20 cellular contexts compared by ENCODE assay signal in the genomic region with DNA sequence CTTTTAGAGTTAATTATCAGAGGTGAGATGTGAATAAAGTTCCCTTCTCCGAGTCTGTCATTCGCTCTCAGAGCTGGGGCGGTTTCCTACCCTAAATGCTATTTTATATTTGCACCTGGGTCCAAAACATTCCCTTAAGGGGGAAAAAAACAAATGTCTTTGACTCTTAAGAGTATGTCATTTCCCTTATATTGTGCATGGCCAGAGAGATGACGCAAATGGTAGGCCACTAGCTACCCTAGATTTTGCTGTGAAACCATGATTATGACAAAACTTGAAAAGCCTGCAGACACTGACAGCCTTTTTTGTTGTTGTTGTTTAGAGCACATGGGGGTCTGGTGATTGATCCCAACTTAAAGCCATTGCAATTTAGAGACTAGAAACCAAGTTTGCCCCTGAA. TPM values are rescaled to one million over a fixed set of nuclear protein-coding genes. Genes with fewer than 3 reads are reported as not detected.
DNase-seq lines count a peak whose midpoint lies in the region; ATAC-seq and TF ChIP-seq lines count a peak whose summit lies in the region.
"Had no signal": no experiment of that assay in that cellular context is flagged by ENCODE, and none has a peak within 500 bp of the region (broad histone marks: within the 10 kb centered on the region; RNA-seq: fewer than 3 reads in every experiment).

No MANE protein-coding gene starts in this region.

- no peaks in the 10 kb centered on the region for H3K4me1 Mint-ChIP-seq in stimulated activated effector memory CD8-positive, alpha-beta T cell treated with anti-CD3 and anti-CD28 coated beads, Interleukin-12 subunit alpha, Interleukin-12 subunit beta, amount 100 ng/mL, for 72 hours
- H3K4me1 Mint-ChIP-seq: B cell; CD8-positive, alpha-beta memory T cell had no signal

- intact Hi-C loops in gastrocnemius medialis (cut with DNase I; ENCODE audit: low total_unique reads), result no loop called here

- H3K27ac Mint-ChIP-seq in stimulated activated effector memory CD8-positive, alpha-beta T cell treated with anti-CD3 and anti-CD28 coated beads, Interleukin-12 subunit alpha, Interleukin-12 subunit beta, amount 100 ng/mL, for 72 hours, result no peak overlapping the region
- H3K27ac Mint-ChIP-seq: B cell; CD8-positive, alpha-beta memory T cell had no signal

- DNase-seq in adipocyte (ENCODE audit: low read depth) (no peak), gastrocnemius medialis (no peak), globus pallidus (ENCODE audit: low spot score) (no peak), NCI-H146 treated with DMSO at 0.1 percent for 48 hours (lab: John Stamatoyannopoulos, UW; ENCODE audit: unreplicated experiment) (no peak)
- no peak for DNase-seq in stimulated activated effector memory CD8-positive, alpha-beta T cell treated with anti-CD3 and anti-CD28 coated beads, Interleukin-12 subunit alpha, Interleukin-12 subunit beta, amount 100 ng/mL, for 72 hours (ENCODE audit: low spot score in 2 of 2)
- DNase-seq: ACHN; CD8-positive, alpha-beta memory T cell; GF-D8; GOT3; NCI-H1092; NCI-H1694; NCI-H345; NCI-H526 treated with DMSO at 0.1 percent for 48 hours had no signal

- peak overlapping the region in 5 of 11 experiments; percentile 45 to 73 (median 57); a peak in 9 of 22 replicates for H3K27ac ChIP-seq in BLaER1 treated with 17β-estradiol and CSF1 and Interleukin-3, amounts not matched to agents 10 nM and 100 nM
- H3K27ac ChIP-seq in gastroesophageal sphincter (peak overlapping the region in 3 of 4 donors; percentile 28 to 59 (median 44)), gastrocnemius medialis (peak overlapping the region; percentile 11 to 57 (median 48))
- H3K27ac ChIP-seq: RWPE1 had no signal

- no peak for TF ChIP-seq CTCF in gastroesophageal sphincter (IDR thresholded peaks at IDR 0.05)
- no peak for TF ChIP-seq CTCF in gastrocnemius medialis (IDR thresholded peaks at IDR 0.05 in 4 of 5, conservative IDR thresholded peaks at IDR 0.05 in 1 of 5)

- in situ Hi-C loops in gastrocnemius medialis (cut with MboI; ENCODE audit: low sequenced_read_pairs in 4 of 4), result no loop called here

- peak overlapping the region in 6 of 11 experiments; percentile 67 to 98 (median 76); a peak in 10 of 22 replicates for H3K4me2 ChIP-seq in BLaER1 treated with 17β-estradiol and CSF1 and Interleukin-3, amounts not matched to agents 10 nM and 100 nM

- no peak for TF ChIP-seq EP300 in gastroesophageal sphincter (IDR thresholded peaks at IDR 0.05)

- TF ChIP-seq POLR2A in gastroesophageal sphincter (IDR thresholded peaks at IDR 0.05) (no peak), gastrocnemius medialis (IDR thresholded peaks at IDR 0.05) (no peak)

- ATAC-seq in gastroesophageal sphincter (no peak), gastrocnemius medialis (no peak), GM18511 (IDR thresholded peaks at IDR 0.05; ENCODE audit: unreplicated experiment) (no peak)
- ATAC-seq in stimulated activated effector memory CD8-positive, alpha-beta T cell treated with anti-CD3 and anti-CD28 coated beads, Interleukin-12 subunit alpha, Interleukin-12 subunit beta, amount 100 ng/mL, for 72 hours, result no peak

- 0 out of 20 replicates have a peak overlapping the region, but pooled peaks of 1 of the 10 experiments have one; percentile 17 for H3K4me3 ChIP-seq in BLaER1 treated with 17β-estradiol and CSF1 and Interleukin-3, amounts not matched to agents 10 nM and 100 nM
- H3K4me3 ChIP-seq in adipocyte (ENCODE audit: low read length) (peak overlapping the region; percentile 67), gastroesophageal sphincter (no peak overlapping the region), gastrocnemius medialis (no peak overlapping the region)
- H3K4me3 ChIP-seq: K562 had no signal

- H3K4me1 ChIP-seq in BLaER1 treated with 17β-estradiol and CSF1 and Interleukin-3, amounts not matched to agents 10 nM and 100 nM, result peaks cover 0 to 100% (median 22%) of the 10 kb centered on the region in 10 experiments; a peak in 14 of 20 replicates
- H3K4me1 ChIP-seq in adipocyte (ENCODE audit: control insufficient read depth, insufficient read depth, low read length) (peaks cover 99% of the 10 kb centered on the region), gastroesophageal sphincter (peaks cover 20 to 97% (median 32%) of the 10 kb centered on the region in 3 donors), gastrocnemius medialis (peaks cover 12 to 23% of the 10 kb centered on the region in 2 donors)

- peaks cover 0 to 98% (median 0%) of the 10 kb centered on the region in 11 experiments; a peak in 8 of 22 replicates for H3K36me3 ChIP-seq in BLaER1 treated with 17β-estradiol and CSF1 and Interleukin-3, amounts not matched to agents 10 nM and 100 nM
- H3K36me3 ChIP-seq in adipocyte (ENCODE audit: control insufficient read depth, insufficient read depth, low read length, severe bottlenecking), result peaks cover 67% of the 10 kb centered on the region
- H3K36me3 ChIP-seq in gastroesophageal sphincter, result peaks cover 0 to 1% of the 10 kb centered on the region in 2 donors
- H3K36me3 ChIP-seq in gastrocnemius medialis, result no peaks in the 10 kb centered on the region

- 94 to 97% methylated on average over 4 of the region's 4 CpGs for WGBS in gastroesophageal sphincter (ENCODE audit: low coverage in 1 of 2), 2 donors

- H3K36me3 Mint-ChIP-seq in stimulated activated effector memory CD8-positive, alpha-beta T cell treated with anti-CD3 and anti-CD28 coated beads, Interleukin-12 subunit alpha, Interleukin-12 subunit beta, amount 100 ng/mL, for 72 hours, result no peaks in the 10 kb centered on the region

- H3K9me3 Mint-ChIP-seq in stimulated activated effector memory CD8-positive, alpha-beta T cell treated with anti-CD3 and anti-CD28 coated beads, Interleukin-12 subunit alpha, Interleukin-12 subunit beta, amount 100 ng/mL, for 72 hours, result no peaks in the 10 kb centered on the region
- H3K9me3 Mint-ChIP-seq: CD8-positive, alpha-beta memory T cell had no signal

- no peaks in the 10 kb centered on the region; a peak in 1 of 22 replicates for H3K9me3 ChIP-seq in BLaER1 treated with 17β-estradiol and CSF1 and Interleukin-3, amounts not matched to agents 10 nM and 100 nM (replicated peaks in 1 of 11)
- H3K9me3 ChIP-seq in adipocyte (ENCODE audit: control insufficient read depth, low read length) (no peaks in the 10 kb centered on the region), gastroesophageal sphincter (no peaks in the 10 kb centered on the region), gastrocnemius medialis (no peaks in the 10 kb centered on the region)

- H3K4me3 Mint-ChIP-seq in stimulated activated effector memory CD8-positive, alpha-beta T cell treated with anti-CD3 and anti-CD28 coated beads, Interleukin-12 subunit alpha, Interleukin-12 subunit beta, amount 100 ng/mL, for 72 hours, result no peak overlapping the region
- H3K4me3 Mint-ChIP-seq: B cell; CD8-positive, alpha-beta memory T cell had no signal

- H4K20me1 ChIP-seq in BLaER1 treated with 17β-estradiol and CSF1 and Interleukin-3, amounts not matched to agents 10 nM and 100 nM, result peaks cover 0 to 100% (median 0%) of the 10 kb centered on the region in 11 experiments; a peak in 5 of 22 replicates

- H3K27me3 ChIP-seq in BLaER1 treated with 17β-estradiol and CSF1 and Interleukin-3, amounts not matched to agents 10 nM and 100 nM, result no peaks in the 10 kb centered on the region
- H3K27me3 ChIP-seq in adipocyte (replicated peaks; ENCODE audit: control insufficient read depth, insufficient read depth, low read length) (no peaks in the 10 kb centered on the region), gastroesophageal sphincter (no peaks in the 10 kb centered on the region), gastrocnemius medialis (no peaks in the 10 kb centered on the region)

- peak overlapping the region in 2 of 11 experiments; percentile 46 to 61; a peak in 3 of 22 replicates for H3K9ac ChIP-seq in BLaER1 treated with 17β-estradiol and CSF1 and Interleukin-3, amounts not matched to agents 10 nM and 100 nM
- H3K9ac ChIP-seq in adipocyte (ENCODE audit: low read length), result peak overlapping the region; percentile 51

RNA-seq across cellular contexts. Expression of a gene that starts 12.8 kb away (rescaled TPM):
- total RNA-seq in gastroesophageal sphincter (100 to 1,000 TPM in 1 of 4 donors, 10 to 100 TPM in 3; 30.8 to 121 (median 47.4) TPM), gastrocnemius medialis (10 to 100 TPM in 3 of 4 donors, 1 to 10 TPM in 1; 7.2 to 18.5 (median 16.3) TPM)

RNA-seq across cellular contexts. Expression of a gene that starts 47.7 kb away (rescaled TPM):
- total RNA-seq in gastroesophageal sphincter (not detected), gastrocnemius medialis (1 to 10 TPM in 2 of 4 donors, not detected in 2; 2.6 to 5.3 TPM)
- total RNA-seq: B cell; CD8-positive, alpha-beta memory T cell; OCI-LY7 had no signal
